Comparison of ENCODE assay signal across 10 cellular contexts in the genomic region with DNA sequence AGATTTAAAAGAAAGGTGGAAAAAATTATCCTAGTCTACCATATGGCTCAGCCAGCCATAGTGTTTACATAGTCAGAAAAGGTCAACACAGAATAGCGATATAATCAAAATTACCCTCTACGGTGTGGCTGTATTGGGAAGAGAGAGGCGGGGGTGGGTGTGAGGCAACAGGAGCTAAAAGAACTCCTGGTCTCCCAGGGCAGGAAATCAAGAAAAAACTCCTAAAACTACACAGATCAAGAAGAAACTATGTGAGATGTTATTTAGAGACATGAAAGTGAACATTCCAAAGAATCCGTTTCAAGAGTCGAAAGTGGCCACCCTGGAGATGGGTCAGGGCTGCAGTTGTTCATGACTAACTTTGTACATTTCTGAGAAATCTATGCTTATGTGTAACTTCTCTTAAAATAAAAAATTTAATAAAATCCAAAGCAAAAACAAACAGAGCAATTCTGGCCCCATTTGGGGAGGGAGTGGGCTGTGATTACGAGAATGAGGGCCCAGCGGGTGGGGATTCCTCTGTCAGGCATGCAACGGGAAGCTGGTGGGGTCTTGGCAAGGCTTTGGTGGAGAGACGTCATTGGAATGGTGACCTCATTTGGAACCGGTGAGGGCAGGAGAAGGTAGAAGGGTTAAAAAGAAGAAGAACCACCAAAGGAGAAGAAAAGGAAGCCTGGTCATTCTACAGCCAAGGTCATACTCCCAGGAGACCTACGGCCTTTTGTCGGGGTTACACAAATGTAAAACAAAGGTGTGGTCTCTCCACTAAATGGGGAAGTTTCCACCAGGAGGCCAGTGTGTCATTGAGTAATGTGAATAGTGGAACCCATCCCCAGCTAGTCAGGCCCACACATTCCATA.
DNase-seq lines count a peak whose midpoint lies in the region; ATAC-seq and TF ChIP-seq lines count a peak whose summit lies in the region.
"Had no signal": no experiment of that assay in that cellular context is flagged by ENCODE, and none has a peak within 500 bp of the region (broad histone marks: within the 10 kb centered on the region; RNA-seq: fewer than 3 reads in every experiment).

No MANE protein-coding gene starts in this region.

- no peaks in the 10 kb centered on the region for H3K36me3 ChIP-seq in sigmoid colon

- WGBS in sigmoid colon, 2 donors = 54 to 67% methylated on average over 12 of the region's 12 CpGs

- H3K27me3 ChIP-seq in sigmoid colon = no peaks in the 10 kb centered on the region

- H3K4me1 ChIP-seq in sigmoid colon = peaks cover 0 to 7% (median 0%) of the 10 kb centered on the region in 4 donors

- no peaks in the 10 kb centered on the region for H3K9me3 ChIP-seq in sigmoid colon

- no peak for TF ChIP-seq CTCF in AG10803 (conservative IDR thresholded peaks at IDR 0.05; ENCODE audit: low read length)
- no peak for TF ChIP-seq CTCF in sigmoid colon (IDR thresholded peaks at IDR 0.05)

- intact Hi-C loops in sigmoid colon (cut with DNase I) = no loop called here

- H3K4me3 ChIP-seq in AG10803 (ENCODE audit: low read length) (no peak overlapping the region), sigmoid colon (no peak overlapping the region)

- H3K27ac ChIP-seq in sigmoid colon = peak overlapping the region in 1 of 4 donors; percentile 49

- TF ChIP-seq POLR2A in sigmoid colon (IDR thresholded peaks at IDR 0.05) = no peak

- DNase-seq in AG10803 (ENCODE audit: low read depth) (peak; percentile 90), amniotic stem cell (lab: John Stamatoyannopoulos, UW) (peak; percentile 47), lung microvascular endothelial cell (ENCODE audit: low read depth in 2 of 2) (peak; percentile 43 to 59), sigmoid colon (no peak)
- no peak for DNase-seq in stimulated activated naive CD4-positive, alpha-beta T cell (lab: John Stamatoyannopoulos, UW)
- DNase-seq: central memory CD4-positive, alpha-beta T cell; NCI-H2227 treated with DMSO at 0.1 percent for 48 hours had no signal

- ATAC-seq in HG02642 (IDR thresholded peaks at IDR 0.05; ENCODE audit: poor library complexity, unreplicated experiment) = peak; percentile 27
- ATAC-seq in HG03521 (IDR thresholded peaks at IDR 0.05; ENCODE audit: unreplicated experiment) = no peak
- no peak for ATAC-seq in HG02763 (IDR thresholded peaks at IDR 0.05; ENCODE audit: unreplicated experiment)

- TF ChIP-seq EP300 in sigmoid colon (IDR thresholded peaks at IDR 0.05) = no peak

Comparison
In these comparisons a context has a peak if more than half of its experiments do, and no peak if none do; other contexts are left out.
1. DNase-seq: peak in AG10803 (single experiment), amniotic stem cell (single experiment) and lung microvascular endothelial cell (2 of 2); none in stimulated activated naive CD4-positive, alpha-beta T cell (0 of 6) and sigmoid colon (single experiment).